In the genomic region with DNA sequence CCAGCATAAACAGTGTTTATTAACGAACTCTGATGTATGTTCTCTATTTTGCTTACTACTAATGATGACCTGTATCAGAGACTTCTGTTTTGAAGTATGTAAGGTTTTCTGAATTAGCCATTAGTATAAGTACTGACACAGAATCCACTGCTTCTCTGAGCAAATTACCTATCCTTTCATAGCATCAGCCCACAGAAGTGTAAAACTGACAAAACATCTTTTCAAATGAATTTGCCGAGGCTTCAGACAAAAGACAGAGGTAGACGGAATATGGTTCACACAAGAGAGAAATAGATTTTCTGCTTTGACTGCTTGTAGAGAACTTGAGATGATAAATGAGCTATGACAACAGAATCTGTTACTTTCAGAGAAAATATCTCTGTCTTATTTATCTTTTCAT, we compare ENCODE assay signal across 22 cellular contexts.
"Had no signal": no experiment of that assay in that cellular context is flagged by ENCODE, and none has a peak within 500 bp of the region (broad histone marks: within the 10 kb centered on the region; RNA-seq: fewer than 3 reads in every experiment).

No MANE protein-coding gene starts in this region.

- H3K4me3 ChIP-seq: colonic mucosa, coronary artery, dorsolateral prefrontal cortex, esophagus muscularis mucosa, esophagus squamous epithelium, gastrocnemius medialis, gastroesophageal sphincter, heart left ventricle, heart right ventricle had no signal

- DNase-seq: colonic mucosa; cortex of kidney; dermis blood vessel endothelial cell; dorsolateral prefrontal cortex; effector CD4-positive, alpha-beta T cell; effector CD8-positive, alpha-beta T cell; effector memory CD4-positive, alpha-beta T cell; effector memory CD8-positive, alpha-beta T cell; endodermal cell; erythroblast; esophagus squamous epithelium; foreskin fibroblast; foreskin keratinocyte; foreskin melanocyte; gastrocnemius medialis; glutamatergic neuron; heart left ventricle; heart right ventricle had no signal

- H3K36me3 ChIP-seq: colonic mucosa, esophagus muscularis mucosa, esophagus squamous epithelium, gastrocnemius medialis, gastroesophageal sphincter, heart left ventricle, heart right ventricle had no signal

- H3K27ac ChIP-seq: colonic mucosa, coronary artery, dorsolateral prefrontal cortex, epithelial cell of prostate, esophagus muscularis mucosa, esophagus squamous epithelium, foreskin keratinocyte, gastrocnemius medialis, gastroesophageal sphincter, heart left ventricle, heart right ventricle had no signal

- H3K9me3 ChIP-seq: colonic mucosa, esophagus muscularis mucosa, esophagus squamous epithelium, gastrocnemius medialis, gastroesophageal sphincter had no signal

- H3K27me3 ChIP-seq: colonic mucosa, dorsolateral prefrontal cortex, esophagus muscularis mucosa, esophagus squamous epithelium, foreskin keratinocyte, gastrocnemius medialis, gastroesophageal sphincter, heart left ventricle, heart right ventricle had no signal
